ENCODE assay signal across 8 cellular contexts in the genomic region with DNA sequence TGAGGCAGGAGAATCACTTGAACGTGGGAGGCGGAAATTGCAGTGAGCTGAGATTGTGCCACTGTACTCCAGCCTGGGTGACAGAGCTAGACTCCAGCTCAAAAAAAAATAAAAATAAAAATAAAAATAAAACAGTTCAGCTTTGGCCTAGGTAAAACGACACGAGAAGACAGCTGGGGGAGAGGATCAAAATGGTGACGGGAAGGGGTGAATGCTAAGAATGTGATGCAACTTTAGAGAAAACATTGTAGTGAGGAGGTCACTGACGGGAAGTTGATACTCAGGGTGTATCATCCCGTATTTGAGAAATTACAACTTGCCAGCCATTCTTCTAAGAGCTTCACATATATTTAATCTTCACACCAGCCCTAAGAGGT. TPM values are rescaled to one million over a fixed set of nuclear protein-coding genes. Genes with fewer than 3 reads are reported as not detected.
DNase-seq lines count a peak whose midpoint lies in the region; TF ChIP-seq lines count a peak whose summit lies in the region.

No MANE protein-coding gene starts in this region.

- peak overlapping the region; percentile 90 for H3K4me3 ChIP-seq in PC-9

- peaks cover 32% of the 10 kb centered on the region for H3F3A ChIP-seq in PC-9 (ENCODE audit: insufficient read depth, low read depth)

- H3K27ac Mint-ChIP-seq in progenitor cell of endocrine pancreas, result peak overlapping the region; percentile 84

- POLR2A ChIA-PET in PC-9 (lab: Charles Lee; ENCODE audit: unreplicated experiment), result interaction anchor here (0.6 kb wide), 1 partner anchor 15 kb away, joined by 3 read pairs; no protein-coding TSS in a partner anchor

- peaks cover 4% of the 10 kb centered on the region for H3K4me1 Mint-ChIP-seq in progenitor cell of endocrine pancreas (ENCODE audit: low read depth)

- peak overlapping the region; percentile 99 for H3K4me2 ChIP-seq in PC-9

- peaks cover 9% of the 10 kb centered on the region; the same call in 1 of the 2 replicates for H3K4me1 ChIP-seq in PC-9 (replicated peaks; ENCODE audit: insufficient read depth)

- H3K27me3 Mint-ChIP-seq in progenitor cell of endocrine pancreas, result no peaks in the 10 kb centered on the region

- no peaks in the 10 kb centered on the region for H3K9me3 Mint-ChIP-seq in progenitor cell of endocrine pancreas (ENCODE audit: low read depth)

- DNase-seq in EH (ENCODE audit: low read depth) (peak; percentile 39), PC-9 (no peak), erythroblast (lab: John Stamatoyannopoulos, UW) (peak; percentile 43 to 55), progenitor cell of endocrine pancreas (ENCODE audit: low spot score, unreplicated experiment) (no peak), NCI-H128 (lab: John Stamatoyannopoulos, UW; ENCODE audit: unreplicated experiment) (no peak), NCI-H1048 (lab: John Stamatoyannopoulos, UW) (no peak), Kasumi-1 (lab: John Stamatoyannopoulos, UW) (no peak), epidermal melanocyte (ENCODE audit: insufficient read length, low spot score) (no peak)

- H3K27ac ChIP-seq in PC-9, result no peak overlapping the region

- H3K27me3 ChIP-seq in PC-9 (ENCODE audit: insufficient read depth, low read depth), result no peaks in the 10 kb centered on the region

- peaks cover 19% of the 10 kb centered on the region for H3K36me3 Mint-ChIP-seq in progenitor cell of endocrine pancreas (ENCODE audit: insufficient read depth)

- intact Hi-C loops in PC-9 (cut with micrococcal nuclease; ENCODE audit: unreplicated experiment), result no loop called here

- peak overlapping the region; percentile 81 for H3K4me3 Mint-ChIP-seq in progenitor cell of endocrine pancreas (ENCODE audit: low read depth)

- CTCF ChIA-PET in PC-9 (lab: Charles Lee), result no interaction called here

- peak overlapping the region; percentile 91; the same call in 1 of the 2 replicates for H2AFZ ChIP-seq in PC-9

- peaks cover 18% of the 10 kb centered on the region for H4K20me1 ChIP-seq in PC-9 (ENCODE audit: insufficient read depth)

- H3K9me3 ChIP-seq in PC-9 (ENCODE audit: insufficient read depth, low read depth), result no peaks in the 10 kb centered on the region

- TF ChIP-seq POLR2A in erythroblast (IDR thresholded peaks at IDR 0.05; ENCODE audit: low read length), result no peak

- 0 out of 2 replicates have a peak, but pooled peaks cover 23% of the 10 kb centered on the region for H3K36me3 ChIP-seq in PC-9 (ENCODE audit: low read depth)

- TF ChIP-seq CTCF in PC-9 (conservative IDR thresholded peaks at IDR 0.05), result no peak
- TF ChIP-seq CTCF in progenitor cell of endocrine pancreas (IDR thresholded peaks at IDR 0.05; ENCODE audit: unreplicated experiment), result no peak

- H3K9me2 ChIP-seq in PC-9 (ENCODE audit: insufficient read depth), result no peaks in the 10 kb centered on the region

- BruUV-seq in PC-9 (replicated peaks; lab: Mats Ljungman, UMichigan), result no TSS peak

- peaks cover 4% of the 10 kb centered on the region; the same call in 1 of the 2 replicates for H3K79me2 ChIP-seq in PC-9 (ENCODE audit: low read depth)

RNA-seq across cellular contexts. Expression of a gene that starts 1.1 kb away (rescaled TPM):
- 20.4 and 22.8 TPM in 2 replicates for total RNA-seq in PC-9 (2021)
- total RNA-seq in progenitor cell of endocrine pancreas, result 36.3 and 40.0 TPM in 2 replicates

RNA-seq across cellular contexts. Expression of a gene that starts 24.9 kb away (rescaled TPM):
- total RNA-seq in PC-9 (2021) (49.2 and 70.0 TPM in 2 replicates), progenitor cell of endocrine pancreas (122 and 144 TPM in 2 replicates)

RNA-seq across cellular contexts. Expression of a gene that starts 28.5 kb away (rescaled TPM):
- total RNA-seq in PC-9 (2021), result 44.1 and 44.5 TPM in 2 replicates
- 36.0 and 38.8 TPM in 2 replicates for total RNA-seq in progenitor cell of endocrine pancreas

Comparison
In these comparisons a context has a peak if more than half of its experiments do, and no peak if none do; other contexts are left out.
1. DNase-seq: peak in EH (single experiment) and erythroblast (2 of 2); none in PC-9 (0 of 2), progenitor cell of endocrine pancreas (single experiment), NCI-H128 (single experiment), NCI-H1048 (single experiment), Kasumi-1 (0 of 2) and epidermal melanocyte (single experiment).